Comparison of ENCODE assay signal across 1 cellular context in the genomic region with DNA sequence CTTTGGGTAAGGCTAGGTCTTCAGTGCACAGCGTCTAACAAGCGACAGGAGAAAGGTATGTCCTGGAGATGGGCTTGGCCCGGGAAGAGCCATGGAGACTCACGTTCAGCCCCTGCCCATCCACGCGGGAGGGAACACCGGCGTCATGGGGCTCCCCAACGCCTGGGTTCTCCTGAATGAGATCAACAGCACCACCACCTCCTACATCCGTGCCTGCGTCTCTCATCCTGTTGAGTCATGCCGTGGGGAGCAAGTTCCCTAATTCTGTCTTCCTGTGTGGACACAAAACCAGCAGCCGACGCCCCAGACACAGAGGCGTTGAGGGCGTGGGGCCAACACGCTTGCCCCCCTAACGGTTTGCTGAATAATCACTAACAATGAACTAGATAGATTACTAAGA.
TF ChIP-seq lines count a peak whose summit lies in the region.

No MANE protein-coding gene starts in this region.

TF ChIP-seq in SK-N-SH, 30 proteins besides CTCF, POLR2A, EP300 and RAD21 (continued from another document):
- TF ChIP-seq, protein P1, sequence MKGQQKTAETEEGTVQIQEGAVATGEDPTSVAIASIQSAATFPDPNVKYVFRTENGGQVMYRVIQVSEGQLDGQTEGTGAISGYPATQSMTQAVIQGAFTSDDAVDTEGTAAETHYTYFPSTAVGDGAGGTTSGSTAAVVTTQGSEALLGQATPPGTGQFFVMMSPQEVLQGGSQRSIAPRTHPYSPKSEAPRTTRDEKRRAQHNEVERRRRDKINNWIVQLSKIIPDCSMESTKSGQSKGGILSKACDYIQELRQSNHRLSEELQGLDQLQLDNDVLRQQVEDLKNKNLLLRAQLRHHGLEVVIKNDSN (IDR thresholded peaks at IDR 0.05; ENCODE audit: borderline replicate concordance, low read depth) = no peak
- TF ChIP-seq, protein P2, sequence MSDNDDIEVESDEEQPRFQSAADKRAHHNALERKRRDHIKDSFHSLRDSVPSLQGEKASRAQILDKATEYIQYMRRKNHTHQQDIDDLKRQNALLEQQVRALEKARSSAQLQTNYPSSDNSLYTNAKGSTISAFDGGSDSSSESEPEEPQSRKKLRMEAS (IDR thresholded peaks at IDR 0.05; ENCODE audit: low read depth) = no peak
- TF ChIP-seq CHD2 (IDR thresholded peaks at IDR 0.05; ENCODE audit: low read length, partially characterized antibody) = no peak
- no peak for TF ChIP-seq ELF1 (IDR thresholded peaks at IDR 0.05)
- TF ChIP-seq JUND (IDR thresholded peaks at IDR 0.05) = no peak
- TF ChIP-seq MXI1 (IDR thresholded peaks at IDR 0.05; ENCODE audit: low read depth, low read length) = no peak
- no peak for TF ChIP-seq EZH2phosphoT487 (IDR thresholded peaks at IDR 0.05; ENCODE audit: borderline replicate concordance, low read depth)
- TF ChIP-seq, protein P3, sequence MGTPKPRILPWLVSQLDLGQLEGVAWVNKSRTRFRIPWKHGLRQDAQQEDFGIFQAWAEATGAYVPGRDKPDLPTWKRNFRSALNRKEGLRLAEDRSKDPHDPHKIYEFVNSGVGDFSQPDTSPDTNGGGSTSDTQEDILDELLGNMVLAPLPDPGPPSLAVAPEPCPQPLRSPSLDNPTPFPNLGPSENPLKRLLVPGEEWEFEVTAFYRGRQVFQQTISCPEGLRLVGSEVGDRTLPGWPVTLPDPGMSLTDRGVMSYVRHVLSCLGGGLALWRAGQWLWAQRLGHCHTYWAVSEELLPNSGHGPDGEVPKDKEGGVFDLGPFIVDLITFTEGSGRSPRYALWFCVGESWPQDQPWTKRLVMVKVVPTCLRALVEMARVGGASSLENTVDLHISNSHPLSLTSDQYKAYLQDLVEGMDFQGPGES (IDR thresholded peaks at IDR 0.05; ENCODE audit: low read depth, low read length) = no peak
- TF ChIP-seq NFIC (IDR thresholded peaks at IDR 0.05; ENCODE audit: borderline replicate concordance) = no peak
- no peak for TF ChIP-seq RFX5 (IDR thresholded peaks at IDR 0.05; ENCODE audit: low read length)
- TF ChIP-seq TEAD4 (IDR thresholded peaks at IDR 0.05; ENCODE audit: borderline replicate concordance, insufficient read depth) = no peak
- TF ChIP-seq FOXJ3 (CRISPR knock-in tag; IDR thresholded peaks at IDR 0.05) = no peak
- no peak for TF ChIP-seq GABPA (IDR thresholded peaks at IDR 0.05; ENCODE audit: low read depth)
